ENCODE assay signal across 9 cellular contexts in genomic region chr2:217653240-217653639, GRCh38.
DNase-seq lines count a peak whose midpoint lies in the region; ATAC-seq and TF ChIP-seq lines count a peak whose summit lies in the region.
"Had no signal": no experiment of that assay in that cellular context is flagged by ENCODE, and none has a peak within 500 bp of the region (broad histone marks: within the 10 kb centered on the region; RNA-seq: fewer than 3 reads in every experiment).

No MANE protein-coding gene starts in this region.

- TF ChIP-seq CTCF in ascending aorta (IDR thresholded peaks at IDR 0.05) (peak in 2 of 3 experiments; percentile 32 to 40), stomach (IDR thresholded peaks at IDR 0.05) (no peak)

- CTCF ChIA-PET in CD8-positive, alpha-beta memory T cell (lab: Charles Lee): no interaction called here
- CTCF ChIA-PET in T-cell (lab: Charles Lee): no interaction called here

- no peak for ATAC-seq in T-cell (replicated peaks in 1 of 4)

- peaks cover 5 to 32% of the 10 kb centered on the region in 2 donors for H3K4me1 ChIP-seq in ascending aorta
- H3K4me1 ChIP-seq in stomach: peaks cover 0 to 21% (median 8%) of the 10 kb centered on the region in 4 donors
- H3K4me1 ChIP-seq in CD8-positive, alpha-beta memory T cell (ENCODE audit: insufficient read depth, low read length): no peaks in the 10 kb centered on the region

- H3K27me3 ChIP-seq in ascending aorta (no peaks in the 10 kb centered on the region), stomach (no peaks in the 10 kb centered on the region)
- H3K27me3 ChIP-seq in CD8-positive, alpha-beta memory T cell (ENCODE audit: insufficient read depth, low read length, poor library complexity, severe bottlenecking): no peaks in the 10 kb centered on the region

- POLR2A ChIA-PET in CD8-positive, alpha-beta memory T cell (lab: Charles Lee): no interaction called here
- POLR2A ChIA-PET in T-cell (lab: Charles Lee): no interaction called here

- H3K27ac ChIP-seq in ascending aorta (peak overlapping the region; percentile 82 to 94), stomach (peak overlapping the region; percentile 5 to 75 (median 62))
- no peak overlapping the region for H3K27ac ChIP-seq in CD8-positive, alpha-beta memory T cell (ENCODE audit: low read depth, low read length)

- peak overlapping the region in 1 of 8 donors; percentile 86 for H3K27ac Mint-ChIP-seq in CD8-positive, alpha-beta memory T cell
- no peak overlapping the region for H3K27ac Mint-ChIP-seq in T-cell
- H3K27ac Mint-ChIP-seq: T-helper 1 cell treated with Interleukin-12 subunit alpha and Interleukin-12 subunit beta and Interleukin-4 antibody, amounts not matched to agents 30 μg/mL and 1 μg/mL, for 36 hours had no signal

- no peak for TF ChIP-seq EP300 in stomach (IDR thresholded peaks at IDR 0.05)

- DNase-seq in GOT3 (lab: John Stamatoyannopoulos, UW) (peak; percentile 71), ascending aorta (ENCODE audit: low spot score in 2 of 2) (peak; percentile 89 to 95), hypothalamus (lab: John Stamatoyannopoulos, UW) (peak in 35 of 51 donors; percentile 6 to 83 (median 37)), stomach (no peak), NCI-H510A treated with DMSO at 0.1 percent for 48 hours (lab: John Stamatoyannopoulos, UW) (no peak), T-cell (no peak), HuH-7.5 (ENCODE audit: low spot score) (no peak)
- DNase-seq in CD8-positive, alpha-beta memory T cell: no peak

- no peak overlapping the region for H3K4me3 ChIP-seq in ascending aorta
- no peak overlapping the region for H3K4me3 ChIP-seq in stomach
- H3K4me3 ChIP-seq in CD8-positive, alpha-beta memory T cell (ENCODE audit: low read length): no peak overlapping the region

- H3K36me3 ChIP-seq in ascending aorta (no peaks in the 10 kb centered on the region), stomach (no peaks in the 10 kb centered on the region)
- no peaks in the 10 kb centered on the region for H3K36me3 ChIP-seq in CD8-positive, alpha-beta memory T cell (ENCODE audit: insufficient read depth, low read length)

- peaks cover 0 to 2% of the 10 kb centered on the region in 2 donors for H3K27me3 Mint-ChIP-seq in CD8-positive, alpha-beta memory T cell
- H3K27me3 Mint-ChIP-seq in T-cell: no peaks in the 10 kb centered on the region

- H3K4me1 Mint-ChIP-seq in CD8-positive, alpha-beta memory T cell: peaks cover 0 to 4% (median 0%) of the 10 kb centered on the region in 3 donors
- peaks cover 0 to 11% (median 3%) of the 10 kb centered on the region in 3 donors for H3K4me1 Mint-ChIP-seq in T-cell

- intact Hi-C loops in ascending aorta (cut with DNase I) (loop anchor here (1.0 to 5.0 kb wide), 4 partner anchors 40 to 961 kb away; no protein-coding TSS in a partner anchor), stomach (cut with DNase I; ENCODE audit: low total_unique reads) (no loop called here)

- TF ChIP-seq POLR2A in stomach (IDR thresholded peaks at IDR 0.05): no peak

- H3K36me3 Mint-ChIP-seq in CD8-positive, alpha-beta memory T cell: no peaks in the 10 kb centered on the region
- peaks cover 2% of the 10 kb centered on the region for H3K36me3 Mint-ChIP-seq in T-cell

- 22 to 41% (median 39%) methylated on average over 6 of the region's 6 CpGs for WGBS in stomach, 5 donors

- H3K4me3 Mint-ChIP-seq in CD8-positive, alpha-beta memory T cell: no peak overlapping the region
- no peak overlapping the region for H3K4me3 Mint-ChIP-seq in T-cell
- H3K4me3 Mint-ChIP-seq: T-helper 1 cell treated with Interleukin-12 subunit alpha and Interleukin-12 subunit beta and Interleukin-4 antibody, amounts not matched to agents 30 μg/mL and 1 μg/mL, for 36 hours had no signal

- H3K9me3 Mint-ChIP-seq in CD8-positive, alpha-beta memory T cell: no peaks in the 10 kb centered on the region
- H3K9me3 Mint-ChIP-seq in T-cell: no peaks in the 10 kb centered on the region
- H3K9me3 Mint-ChIP-seq: T-helper 1 cell treated with Interleukin-12 subunit alpha and Interleukin-12 subunit beta and Interleukin-4 antibody, amounts not matched to agents 30 μg/mL and 1 μg/mL, for 36 hours had no signal

- no peaks in the 10 kb centered on the region for H3K9me3 ChIP-seq in ascending aorta
- no peaks in the 10 kb centered on the region for H3K9me3 ChIP-seq in stomach
- no peaks in the 10 kb centered on the region for H3K9me3 ChIP-seq in CD8-positive, alpha-beta memory T cell (ENCODE audit: low read length)

Comparison
In these comparisons a context has a peak if more than half of its experiments do, and no peak if none do; other contexts are left out.
1. DNase-seq: peak in GOT3 (single experiment), ascending aorta (2 of 2) and hypothalamus (35 of 51); none in stomach (single experiment), CD8-positive, alpha-beta memory T cell (0 of 5), NCI-H510A treated with DMSO at 0.1 percent for 48 hours (single experiment), T-cell (0 of 34) and HuH-7.5 (single experiment).
2. CTCF ChIP-seq: peak in ascending aorta (2 of 3); none in stomach (0 of 7).